ENCODE assay signal across 27 cellular contexts in genomic region chr5:117165068-117165467, GRCh38.
"Had no signal": no experiment of that assay in that cellular context is flagged by ENCODE, and none has a peak within 500 bp of the region (broad histone marks: within the 10 kb centered on the region; RNA-seq: fewer than 3 reads in every experiment).

No MANE protein-coding gene starts in this region.

- H3K4me1 Mint-ChIP-seq: activated CD4-positive, alpha-beta memory T cell treated with anti-CD3 and anti-CD28 coated beads, Interleukin-2, amount 10 ng/mL, durations not matched to agents 7 days and 5 days; activated CD4-positive, alpha-beta T cell treated with anti-CD3 and anti-CD28 coated beads for 36 hours; activated naive CD4-positive, alpha-beta T cell treated with anti-CD3 and anti-CD28 coated beads, Interleukin-2, amount 10 ng/mL, durations not matched to agents 7 days and 5 days; activated naive CD8-positive, alpha-beta T cell treated with anti-CD3 and anti-CD28 coated beads for 36 hours had no signal

- ATAC-seq: activated CD4-positive, alpha-beta T cell treated with anti-CD3 and anti-CD28 coated beads for 36 hours; activated T-cell treated with anti-CD3 and anti-CD28 coated beads, Interleukin-2, amount 50 U/mL, for 72 hours; Panc1; Right ventricle myocardium inferior had no signal

- H3K36me3 Mint-ChIP-seq: activated naive CD4-positive, alpha-beta T cell treated with anti-CD3 and anti-CD28 coated beads, Interleukin-2, amount 10 ng/mL, durations not matched to agents 7 days and 5 days; activated naive CD8-positive, alpha-beta T cell treated with anti-CD3 and anti-CD28 coated beads for 36 hours had no signal

- H3K36me3 ChIP-seq: breast epithelium, MG63 had no signal

- H3K27ac Mint-ChIP-seq: activated CD4-positive, alpha-beta memory T cell treated with anti-CD3 and anti-CD28 coated beads, Interleukin-2, amount 10 ng/mL, durations not matched to agents 7 days and 5 days; activated CD4-positive, alpha-beta T cell treated with anti-CD3 and anti-CD28 coated beads for 36 hours; activated naive CD4-positive, alpha-beta T cell treated with anti-CD3 and anti-CD28 coated beads, Interleukin-2, amount 10 ng/mL, durations not matched to agents 7 days and 5 days; activated naive CD8-positive, alpha-beta T cell treated with anti-CD3 and anti-CD28 coated beads for 36 hours; activated T-cell treated with anti-CD3 and anti-CD28 coated beads, Interleukin-2, amount 50 U/mL, for 72 hours; activated T-helper 2 cell treated with anti-CD3 and anti-CD28 coated beads, Interferon-gamma antibody, Interleukin-2, Interleukin-4, amounts not matched to agents 10 μg/mL and 5 μg/mL and 100 μg/mL, durations not matched to agents 14 hours and 24 hours and 36 hours had no signal

- H3K4me1 ChIP-seq: breast epithelium had no signal

- H3K4me3 Mint-ChIP-seq: activated CD4-positive, alpha-beta memory T cell treated with anti-CD3 and anti-CD28 coated beads, Interleukin-2, amount 10 ng/mL, durations not matched to agents 7 days and 5 days; activated CD4-positive, alpha-beta T cell treated with anti-CD3 and anti-CD28 coated beads for 36 hours; activated naive CD4-positive, alpha-beta T cell treated with anti-CD3 and anti-CD28 coated beads, Interleukin-2, amount 10 ng/mL, durations not matched to agents 7 days and 5 days; activated naive CD8-positive, alpha-beta T cell treated with anti-CD3 and anti-CD28 coated beads for 36 hours; activated T-cell treated with anti-CD3 and anti-CD28 coated beads, Interleukin-2, amount 50 U/mL, for 72 hours had no signal

- H3K27me3 ChIP-seq: breast epithelium, MG63 had no signal

- DNase-seq: activated CD4-positive, alpha-beta memory T cell treated with anti-CD3 and anti-CD28 coated beads, Interleukin-2, amount 10 ng/mL, durations not matched to agents 7 days and 5 days; activated CD4-positive, alpha-beta T cell treated with anti-CD3 and anti-CD28 coated beads for 36 hours; activated CD4-positive, alpha-beta T cell treated with anti-CD3 and anti-CD28 coated beads, Interleukin-2, amount 50 U/mL, for 1 hour; activated CD4-positive, CD25-positive, alpha-beta regulatory T cell; activated gamma-delta T cell treated with Interleukin-2 at 50 U/mL for 16 hours; activated naive CD4-positive, alpha-beta T cell treated with anti-CD3 and anti-CD28 coated beads, Interleukin-2, amount 10 ng/mL, durations not matched to agents 7 days and 5 days; activated naive CD8-positive, alpha-beta T cell treated with anti-CD3 and anti-CD28 coated beads for 36 hours; activated T-cell treated with anti-CD3 and anti-CD28 coated beads for 4 hours; activated T-cell treated with anti-CD3 and anti-CD28 coated beads, Interleukin-2, amount 50 U/mL, for 72 hours; MG63; MV-4-11; NCI-H1092 treated with DMSO at 0.1 percent for 48 hours; NCI-H1417 treated with DMSO at 0.1 percent for 48 hours; NCI-H1694; NCI-H2029 treated with DMSO at 0.1 percent for 48 hours; NCI-H510A treated with DMSO at 0.1 percent for 48 hours; NCI-H69; NK-92 treated with Interleukin-12 subunit alpha and Interleukin-12 subunit beta, amount 100 ng/mL, for 24 hours; OCI-M1; RPMI8226; SK-N-SH; T-helper 1 cell had no signal

- H3K27ac ChIP-seq: breast epithelium, VCaP had no signal

- H3K27me3 Mint-ChIP-seq: activated CD4-positive, alpha-beta memory T cell treated with anti-CD3 and anti-CD28 coated beads, Interleukin-2, amount 10 ng/mL, durations not matched to agents 7 days and 5 days; activated CD4-positive, alpha-beta T cell treated with anti-CD3 and anti-CD28 coated beads for 36 hours; activated naive CD4-positive, alpha-beta T cell treated with anti-CD3 and anti-CD28 coated beads, Interleukin-2, amount 10 ng/mL, durations not matched to agents 7 days and 5 days had no signal

- H3K4me3 ChIP-seq: breast epithelium, MG63 had no signal

- H3K9me3 ChIP-seq: breast epithelium, MG63, SK-N-SH had no signal
